ENCODE assay signal across 8 cellular contexts in genomic region chr11:128544625-128545024, GRCh38. TPM values are rescaled to one million over a fixed set of nuclear protein-coding genes. Genes with fewer than 3 reads are reported as not detected.
A peak's percentile ranks its signal among the peaks of the same experiment; 100 is the strongest.
DNase-seq lines count a peak whose midpoint lies in the region; ATAC-seq and TF ChIP-seq lines count a peak whose summit lies in the region.

No MANE protein-coding gene starts in this region.

- H3K27me3 ChIP-seq in CD8-positive, alpha-beta memory T cell (ENCODE audit: insufficient read depth, low read length, poor library complexity, severe bottlenecking) = no peaks in the 10 kb centered on the region
- no peaks in the 10 kb centered on the region for H3K27me3 ChIP-seq in adipocyte (replicated peaks; ENCODE audit: control insufficient read depth, insufficient read depth, low read length)
- no peaks in the 10 kb centered on the region for H3K27me3 ChIP-seq in naive thymus-derived CD4-positive, alpha-beta T cell (ENCODE audit: control insufficient read depth in 2 of 2, insufficient read depth in 2 of 2, low read length in 2 of 2)
- no peaks in the 10 kb centered on the region for H3K27me3 ChIP-seq in mammary epithelial cell (ENCODE audit: insufficient read depth, low read length)

- peak overlapping the region in 6 of 7 donors; percentile 6 to 65 (median 28) for H3K4me3 Mint-ChIP-seq in CD8-positive, alpha-beta memory T cell
- H3K4me3 Mint-ChIP-seq in naive thymus-derived CD4-positive, alpha-beta T cell = peak overlapping the region; percentile 15 to 93 (median 82)

- no peaks in the 10 kb centered on the region for H3K36me3 Mint-ChIP-seq in CD8-positive, alpha-beta memory T cell
- peaks cover 0 to 3% (median 0%) of the 10 kb centered on the region in 5 donors for H3K36me3 Mint-ChIP-seq in naive thymus-derived CD4-positive, alpha-beta T cell

- no peaks in the 10 kb centered on the region for H3K79me2 ChIP-seq in mammary epithelial cell (ENCODE audit: insufficient read depth, low read length)

- intact Hi-C loops in naive thymus-derived CD4-positive, alpha-beta T cell (cut with micrococcal nuclease) = loop anchor here in 1 of 2 donors (1.0 kb wide), 1 partner anchor 8 kb away; no protein-coding TSS in a partner anchor
- intact Hi-C loops in mammary epithelial cell (cut with micrococcal nuclease) = no loop called here

- peaks cover 23 to 69% (median 47%) of the 10 kb centered on the region in 3 donors for H3K4me1 Mint-ChIP-seq in CD8-positive, alpha-beta memory T cell
- H3K4me1 Mint-ChIP-seq in naive thymus-derived CD4-positive, alpha-beta T cell = peaks cover 34 to 79% (median 75%) of the 10 kb centered on the region in 7 donors

- H3K36me3 ChIP-seq in CD8-positive, alpha-beta memory T cell (ENCODE audit: insufficient read depth, low read length) = no peaks in the 10 kb centered on the region
- no peaks in the 10 kb centered on the region for H3K36me3 ChIP-seq in adipocyte (ENCODE audit: control insufficient read depth, insufficient read depth, low read length, severe bottlenecking)
- H3K36me3 ChIP-seq in naive thymus-derived CD4-positive, alpha-beta T cell (ENCODE audit: control insufficient read depth in 2 of 3, insufficient read depth in 3 of 3, low read length in 3 of 3) = no peaks in the 10 kb centered on the region
- no peaks in the 10 kb centered on the region for H3K36me3 ChIP-seq in mammary epithelial cell (ENCODE audit: insufficient read depth, low read length)

- no peak for TF ChIP-seq CTCF in mammary epithelial cell (conservative IDR thresholded peaks at IDR 0.05 in 1 of 2, IDR thresholded peaks at IDR 0.05 in 1 of 2; ENCODE audit: extremely low read depth in 1 of 2, insufficient read depth in 1 of 2, low read depth in 1 of 2, low read length in 2 of 2)

- H3K27me3 Mint-ChIP-seq in CD8-positive, alpha-beta memory T cell = no peaks in the 10 kb centered on the region
- H3K27me3 Mint-ChIP-seq in naive thymus-derived CD4-positive, alpha-beta T cell = peaks cover 0 to 3% (median 0%) of the 10 kb centered on the region in 5 donors

- no TSS peak for BruUV-seq in mammary epithelial cell (replicated peaks; lab: Mats Ljungman, UMichigan)

- peaks cover 42% of the 10 kb centered on the region for H3K4me1 ChIP-seq in CD8-positive, alpha-beta memory T cell (ENCODE audit: insufficient read depth, low read length)
- peaks cover 20% of the 10 kb centered on the region for H3K4me1 ChIP-seq in adipocyte (ENCODE audit: control insufficient read depth, insufficient read depth, low read length)
- peaks cover 7 to 46% of the 10 kb centered on the region in 2 donors for H3K4me1 ChIP-seq in naive thymus-derived CD4-positive, alpha-beta T cell (ENCODE audit: control insufficient read depth in 2 of 2, insufficient read depth in 2 of 2, low read length in 2 of 2)
- H3K4me1 ChIP-seq in mammary epithelial cell (ENCODE audit: insufficient read depth, low read length) = peaks cover 4% of the 10 kb centered on the region

- H3K9ac ChIP-seq in adipocyte (ENCODE audit: low read length) = peak overlapping the region; percentile 13
- H3K9ac ChIP-seq in mammary epithelial cell (ENCODE audit: insufficient read depth, low read length) = no peak overlapping the region

- H3K4me2 ChIP-seq in mammary epithelial cell (ENCODE audit: insufficient read depth, low read depth, low read length) = no peak overlapping the region

- peak in 1 of 5 donors; percentile 54 for DNase-seq in CD8-positive, alpha-beta memory T cell
- DNase-seq in NAMALWA (ENCODE audit: low spot score) (peak; percentile 48), adipocyte (ENCODE audit: low read depth) (peak; percentile 65), NCI-H187 (lab: John Stamatoyannopoulos, UW) (no peak), KBM-7 (no peak), mammary epithelial cell (no peak)
- peak in 7 of 9 donors; percentile 30 to 46 (median 38) for DNase-seq in naive thymus-derived CD4-positive, alpha-beta T cell

- CTCF ChIA-PET in CD8-positive, alpha-beta memory T cell (lab: Charles Lee) = interaction anchor here (0.8 to 2.3 kb wide), 4 partner anchors 15 to 86 kb away, joined by 3 to 12 read pairs (median 4); no protein-coding TSS in a partner anchor
- CTCF ChIA-PET in naive thymus-derived CD4-positive, alpha-beta T cell (lab: Charles Lee) = interaction anchor here (0.8 to 1.8 kb wide), 8 partner anchors 9 to 261 kb away, joined by 3 to 6 read pairs (median 4); no protein-coding TSS in a partner anchor
- CTCF ChIA-PET in mammary epithelial cell (lab: Charles Lee; ENCODE audit: low non-redundant PET) = no interaction called here

- dilution Hi-C loops in mammary epithelial cell (cut with HindIII; ENCODE audit: low sequenced_read_pairs) = no loop called here

- H2AFZ ChIP-seq in mammary epithelial cell (ENCODE audit: low read depth, low read length) = no peak overlapping the region

- no peaks in the 10 kb centered on the region for H3K9me3 Mint-ChIP-seq in CD8-positive, alpha-beta memory T cell
- no peaks in the 10 kb centered on the region for H3K9me3 Mint-ChIP-seq in naive thymus-derived CD4-positive, alpha-beta T cell

- H3K9me3 ChIP-seq in CD8-positive, alpha-beta memory T cell (ENCODE audit: low read length) = no peaks in the 10 kb centered on the region
- H3K9me3 ChIP-seq in adipocyte (ENCODE audit: control insufficient read depth, low read length) (no peaks in the 10 kb centered on the region), mammary epithelial cell (replicated peaks; ENCODE audit: insufficient read depth, low read length) (no peaks in the 10 kb centered on the region)
- H3K9me3 ChIP-seq in naive thymus-derived CD4-positive, alpha-beta T cell (ENCODE audit: control insufficient read depth in 2 of 3, low read length in 3 of 3) = no peaks in the 10 kb centered on the region

- ATAC-seq in naive thymus-derived CD4-positive, alpha-beta T cell = peak; percentile 72
- ATAC-seq in GM18519 (IDR thresholded peaks at IDR 0.05; ENCODE audit: low FRiP score, unreplicated experiment) = no peak

- H3K4me3 ChIP-seq in CD8-positive, alpha-beta memory T cell (ENCODE audit: low read length) = peak overlapping the region; percentile 21
- H3K4me3 ChIP-seq in adipocyte (ENCODE audit: low read length) (no peak overlapping the region), mammary epithelial cell (replicated peaks in 1 of 3; ENCODE audit: insufficient read depth in 1 of 3, low read depth in 2 of 3, low read length in 3 of 3) (no peak overlapping the region)
- no peak overlapping the region for H3K4me3 ChIP-seq in naive thymus-derived CD4-positive, alpha-beta T cell (ENCODE audit: low read length)

- in situ Hi-C loops in KBM-7 (cut with MboI; ENCODE audit: low pct_unique_long_range_greater_than_20kb, low sequenced_read_pairs) = no loop called here
- in situ Hi-C loops in mammary epithelial cell (cut with MboI; ENCODE audit: low sequenced_read_pairs in 2 of 2) = no loop called here

- H3K27ac ChIP-seq in CD8-positive, alpha-beta memory T cell (ENCODE audit: low read depth, low read length) = no peak overlapping the region
- H3K27ac ChIP-seq in naive thymus-derived CD4-positive, alpha-beta T cell (ENCODE audit: low read depth, low read length) = peak overlapping the region; percentile 44
- no peak overlapping the region for H3K27ac ChIP-seq in mammary epithelial cell (ENCODE audit: insufficient read depth, low read depth, low read length)

- peak overlapping the region in 3 of 8 donors; percentile 24 to 60 (median 58) for H3K27ac Mint-ChIP-seq in CD8-positive, alpha-beta memory T cell
- peak overlapping the region in 8 of 9 donors; percentile 55 to 99 (median 90) for H3K27ac Mint-ChIP-seq in naive thymus-derived CD4-positive, alpha-beta T cell

- 70% methylated on average over 5 of the region's 5 CpGs for WGBS in mammary epithelial cell (ENCODE audit: low coverage, missing lambda C conversion rate)

- POLR2A ChIA-PET in CD8-positive, alpha-beta memory T cell (lab: Charles Lee) = interaction anchor here (0.8 to 1.0 kb wide), 2 partner anchors 19 to 22 kb away, joined by 3 to 9 read pairs; no protein-coding TSS in a partner anchor
- POLR2A ChIA-PET in naive thymus-derived CD4-positive, alpha-beta T cell (lab: Charles Lee) = interaction anchor here (0.6 to 15.5 kb wide), 15 partner anchors 9 to 286 kb away, joined by 3 to 380 read pairs (median 5); no protein-coding TSS in a partner anchor

- no peaks in the 10 kb centered on the region for H4K20me1 ChIP-seq in mammary epithelial cell (ENCODE audit: insufficient read depth, low read length)

RNA-seq across cellular contexts. Expression of gene ETS1, which starts 42.7 kb away (rescaled TPM):
- 100 to 1,000 TPM; 405 to 411 TPM for total RNA-seq in CD8-positive, alpha-beta memory T cell
- polyA plus RNA-seq in CD8-positive, alpha-beta memory T cell = 386 TPM
- 100 to 1,000 TPM; 659 to 871 (median 773) TPM for total RNA-seq in naive thymus-derived CD4-positive, alpha-beta T cell
- 100 to 1,000 TPM; 514 to 634 TPM for polyA plus RNA-seq in naive thymus-derived CD4-positive, alpha-beta T cell
- total RNA-seq in mammary epithelial cell = 100 to 1,000 TPM in 1 of 2 donors, 10 to 100 TPM in 1; 53.0 to 115 TPM
- polyA plus RNA-seq in mammary epithelial cell = 40.7 TPM
- 71.6 TPM for polyA minus RNA-seq in mammary epithelial cell

Comparison
In these comparisons a context has a peak if more than half of its experiments do, and no peak if none do; other contexts are left out.
1. DNase-seq: peak in NAMALWA (single experiment), adipocyte (single experiment) and naive thymus-derived CD4-positive, alpha-beta T cell (7 of 9); none in NCI-H187 (0 of 2), KBM-7 (single experiment) and mammary epithelial cell (single experiment).